In the genomic region with DNA sequence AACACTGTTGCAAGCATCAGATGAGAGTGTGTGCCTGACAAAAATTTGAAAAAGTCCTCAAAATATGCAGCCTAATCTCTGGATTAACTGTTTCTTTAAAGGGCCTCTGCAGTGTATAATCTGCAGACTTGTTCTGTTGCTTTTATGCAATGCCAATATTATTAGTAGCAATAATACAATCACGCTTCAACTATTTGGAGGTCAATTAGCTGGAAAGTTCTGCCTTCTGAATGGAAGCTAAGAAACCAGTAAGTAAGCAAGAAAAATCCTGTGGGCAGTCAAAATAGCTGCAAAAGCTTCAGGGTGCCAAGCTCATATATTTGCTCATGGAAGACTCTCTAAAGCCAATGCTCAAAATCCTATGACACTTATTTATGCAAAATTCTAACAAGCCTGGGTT, we compare ENCODE assay signal across 24 cellular contexts.
"Had no signal": no experiment of that assay in that cellular context is flagged by ENCODE, and none has a peak within 500 bp of the region (broad histone marks: within the 10 kb centered on the region; RNA-seq: fewer than 3 reads in every experiment).

No MANE protein-coding gene starts in this region.

- H3K27ac ChIP-seq: ascending aorta, body of pancreas, colonic mucosa, WERI-Rb-1 had no signal

- DNase-seq: activated B cell treated with CpG ODN at 0.5 μM for 24 hours; activated CD4-positive, alpha-beta T cell treated with anti-CD3 and anti-CD28 coated beads for 48 hours; activated CD4-positive, alpha-beta T cell treated with anti-CD3 and anti-CD28 coated beads, Interleukin-2, amount 50 U/mL, for 1 hour; activated CD4-positive, alpha-beta T cell treated with anti-CD3 and anti-CD28 coated beads, Interleukin-2, amount 50 U/mL, for 48 hours; activated CD8-positive, alpha-beta memory T cell treated with anti-CD3 and anti-CD28 coated beads, Interleukin-2, amount 10 ng/mL, durations not matched to agents 7 days and 5 days; activated CD8-positive, alpha-beta memory T cell treated with anti-CD3 and anti-CD28 coated beads, Interleukin-2, amount 50 U/mL, for 4 hours; activated CD8-positive, alpha-beta T cell treated with anti-CD3 and anti-CD28 coated beads, Interleukin-2, amount 10 ng/mL, durations not matched to agents 7 days and 5 days; activated effector memory CD4-positive, alpha-beta T cell treated with anti-CD3 and anti-CD28 coated beads, Interleukin-2, amount 50 U/mL, for 16 hours; activated naive CD4-positive, alpha-beta T cell treated with anti-CD3 and anti-CD28 coated beads for 36 hours; activated naive CD8-positive, alpha-beta T cell treated with anti-CD3 and anti-CD28 coated beads, Interleukin-2, amount 10 ng/mL, durations not matched to agents 7 days and 5 days; activated T-cell treated with anti-CD3 and anti-CD28 coated beads, Interleukin-2, amount 50 U/mL, for 1 hour; activated T-cell treated with anti-CD3 and anti-CD28 coated beads, Interleukin-2, amount 50 U/mL, for 48 hours; body of pancreas; caudate nucleus; colonic mucosa; effector memory CD4-positive, alpha-beta T cell; endodermal cell; foreskin fibroblast; head of caudate nucleus; T-helper 1 cell; T-helper 17 cell; T1000; WERI-Rb-1 had no signal

- H3K4me1 ChIP-seq: colonic mucosa had no signal

- H3K36me3 ChIP-seq: ascending aorta, colonic mucosa, WERI-Rb-1 had no signal

- H3K27me3 ChIP-seq: ascending aorta, body of pancreas, colonic mucosa had no signal

- H3K4me3 ChIP-seq: ascending aorta, body of pancreas, colonic mucosa had no signal

- H3K9me3 ChIP-seq: ascending aorta, body of pancreas, colonic mucosa had no signal
